ENCODE assay signal across 2 cellular contexts in the genomic region with DNA sequence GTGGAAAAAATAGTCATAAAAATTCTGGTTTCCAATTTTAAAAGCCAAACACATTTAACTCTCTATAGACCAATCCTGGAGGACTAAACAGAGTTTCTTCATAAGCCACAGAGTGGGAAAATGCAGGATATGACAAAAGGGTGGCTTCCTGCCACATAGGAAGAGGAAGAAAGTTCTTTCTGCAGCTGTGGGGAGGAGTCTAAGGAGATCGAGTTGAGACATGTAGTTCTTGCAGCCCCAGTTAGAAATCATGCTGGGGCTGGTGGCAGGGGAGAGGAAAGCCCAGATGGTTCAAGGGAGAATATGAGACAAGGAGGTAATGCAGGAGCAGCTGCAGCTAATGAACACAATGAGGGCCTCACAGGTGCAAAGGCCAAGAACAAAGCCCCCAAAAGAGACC.
TF ChIP-seq lines count a peak whose summit lies in the region.

No MANE protein-coding gene starts in this region.

TF ChIP-seq in SK-N-SH, 30 proteins besides CTCF, POLR2A, EP300 and RAD21 (continued from another document):
- TF ChIP-seq, protein P1, sequence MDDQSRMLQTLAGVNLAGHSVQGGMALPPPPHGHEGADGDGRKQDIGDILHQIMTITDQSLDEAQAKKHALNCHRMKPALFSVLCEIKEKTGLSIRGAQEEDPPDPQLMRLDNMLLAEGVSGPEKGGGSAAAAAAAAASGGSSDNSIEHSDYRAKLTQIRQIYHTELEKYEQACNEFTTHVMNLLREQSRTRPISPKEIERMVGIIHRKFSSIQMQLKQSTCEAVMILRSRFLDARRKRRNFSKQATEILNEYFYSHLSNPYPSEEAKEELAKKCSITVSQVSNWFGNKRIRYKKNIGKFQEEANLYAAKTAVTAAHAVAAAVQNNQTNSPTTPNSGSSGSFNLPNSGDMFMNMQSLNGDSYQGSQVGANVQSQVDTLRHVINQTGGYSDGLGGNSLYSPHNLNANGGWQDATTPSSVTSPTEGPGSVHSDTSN (IDR thresholded peaks at IDR 0.05): no peak
- TF ChIP-seq GABPA (IDR thresholded peaks at IDR 0.05; ENCODE audit: low read depth): 0 out of 2 replicates have a peak, but pooled peaks have one; percentile 20
- TF ChIP-seq CHD2 (IDR thresholded peaks at IDR 0.05; ENCODE audit: low read length, partially characterized antibody): no peak
- TF ChIP-seq MXI1 (IDR thresholded peaks at IDR 0.05; ENCODE audit: low read depth, low read length): no peak
- TF ChIP-seq ELF1 (IDR thresholded peaks at IDR 0.05): no peak

TF ChIP-seq in SK-N-SH treated with all-trans-retinoic acid at 6 μM for 48 hours, 23 proteins besides CTCF, POLR2A, EP300 and RAD21 (continued from another document):
- no peak for TF ChIP-seq ESRRG (CRISPR knock-in tag; IDR thresholded peaks at IDR 0.05)
- no peak for TF ChIP-seq ISL1 (CRISPR knock-in tag; IDR thresholded peaks at IDR 0.05)
- no peak for TF ChIP-seq BACH2 (CRISPR knock-in tag; IDR thresholded peaks at IDR 0.05; ENCODE audit: borderline replicate concordance)
- no peak for TF ChIP-seq RARB (CRISPR knock-in tag; IDR thresholded peaks at IDR 0.05)
- no peak for TF ChIP-seq ZFP30 (CRISPR knock-in tag; IDR thresholded peaks at IDR 0.05)
- no peak for TF ChIP-seq ZNF565 (CRISPR knock-in tag; conservative IDR thresholded peaks at IDR 0.05; ENCODE audit: low read depth)
- TF ChIP-seq, protein P2, sequence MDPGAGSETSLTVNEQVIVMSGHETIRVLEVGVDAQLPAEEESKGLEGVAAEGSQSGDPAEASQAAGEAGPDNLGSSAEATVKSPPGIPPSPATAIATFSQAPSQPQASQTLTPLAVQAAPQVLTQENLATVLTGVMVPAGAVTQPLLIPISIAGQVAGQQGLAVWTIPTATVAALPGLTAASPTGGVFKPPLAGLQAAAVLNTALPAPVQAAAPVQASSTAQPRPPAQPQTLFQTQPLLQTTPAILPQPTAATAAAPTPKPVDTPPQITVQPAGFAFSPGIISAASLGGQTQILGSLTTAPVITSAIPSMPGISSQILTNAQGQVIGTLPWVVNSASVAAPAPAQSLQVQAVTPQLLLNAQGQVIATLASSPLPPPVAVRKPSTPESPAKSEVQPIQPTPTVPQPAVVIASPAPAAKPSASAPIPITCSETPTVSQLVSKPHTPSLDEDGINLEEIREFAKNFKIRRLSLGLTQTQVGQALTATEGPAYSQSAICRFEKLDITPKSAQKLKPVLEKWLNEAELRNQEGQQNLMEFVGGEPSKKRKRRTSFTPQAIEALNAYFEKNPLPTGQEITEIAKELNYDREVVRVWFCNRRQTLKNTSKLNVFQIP (CRISPR knock-in tag; IDR thresholded peaks at IDR 0.05; ENCODE audit: borderline replicate concordance, low read depth): no peak
